Comparison of ENCODE assay signal across 14 cellular contexts in the genomic region with DNA sequence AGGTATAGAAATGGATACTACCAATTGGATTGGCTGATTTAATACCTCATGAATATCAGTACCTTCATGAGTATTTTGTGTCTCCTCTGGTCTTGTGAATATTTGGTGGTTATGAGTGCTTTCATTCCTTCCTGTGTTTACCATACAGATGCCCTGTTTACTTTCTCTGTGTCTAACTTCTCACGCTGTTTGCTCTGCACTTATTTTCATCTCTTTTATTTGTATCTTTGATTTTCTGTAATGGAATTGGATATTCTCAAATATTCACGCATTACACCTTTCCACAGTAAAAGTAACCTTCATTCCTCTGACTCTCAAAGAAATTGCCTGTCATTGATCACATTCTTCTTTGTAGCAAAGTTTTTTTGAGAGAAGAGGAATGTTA. TPM values are rescaled to one million over a fixed set of nuclear protein-coding genes. Genes with fewer than 3 reads are reported as not detected.
DNase-seq lines count a peak whose midpoint lies in the region; ATAC-seq, FAIRE-seq and TF ChIP-seq lines count a peak whose summit lies in the region.
"Had no signal": no experiment of that assay in that cellular context is flagged by ENCODE, and none has a peak within 500 bp of the region (broad histone marks: within the 10 kb centered on the region; RNA-seq: fewer than 3 reads in every experiment).

No MANE protein-coding gene starts in this region.

- H3K79me2 ChIP-seq in GM23248 (ENCODE audit: insufficient read depth): peaks cover 96% of the 10 kb centered on the region
- peaks cover 24% of the 10 kb centered on the region for H3K79me2 ChIP-seq in PC-3 (ENCODE audit: low read length)

- H3K27ac ChIP-seq in GM23248: peak overlapping the region; percentile 34
- no peak overlapping the region for H3K27ac ChIP-seq in PC-3 (ENCODE audit: low read length)
- peak overlapping the region; percentile 56 to 91 for H3K27ac ChIP-seq in small intestine (ENCODE audit: low read depth in 1 of 2, low read length in 1 of 2)
- H3K27ac ChIP-seq: foreskin keratinocyte had no signal

- DNase-seq in GM23248: no peak
- DNase-seq in PC-3: no peak
- no peak for DNase-seq in immature natural killer cell
- no peak for DNase-seq in small intestine
- no peak for DNase-seq in posterior cingulate gyrus
- no peak for DNase-seq in HPDE6-E6E7 (ENCODE audit: extremely low spot score)
- DNase-seq: activated CD4-positive, alpha-beta memory T cell treated with anti-CD3 and anti-CD28 coated beads for 36 hours; activated gamma-delta T cell treated with Interleukin-2 at 50 U/mL for 16 hours; foreskin keratinocyte; stimulated activated CD4-positive, alpha-beta T cell treated with anti-CD3 and anti-CD28 coated beads, Interleukin-4, amount 100 ng/mL, for 4 hours; T-helper 2 cell had no signal

- H3K9me2 ChIP-seq in GM23248 (ENCODE audit: insufficient read depth) (no peaks in the 10 kb centered on the region), PC-3 (replicated peaks; ENCODE audit: low read length) (no peaks in the 10 kb centered on the region)

- no peaks in the 10 kb centered on the region for H4K20me1 ChIP-seq in GM23248 (ENCODE audit: insufficient read depth)
- H4K20me1 ChIP-seq in PC-3 (ENCODE audit: low read length): no peaks in the 10 kb centered on the region

- no peaks in the 10 kb centered on the region for H3K9me3 Mint-ChIP-seq in immature natural killer cell
- H3K9me3 Mint-ChIP-seq: activated CD4-positive, alpha-beta memory T cell treated with anti-CD3 and anti-CD28 coated beads for 36 hours; stimulated activated naive CD8-positive, alpha-beta T cell treated with anti-CD3 and anti-CD28 coated beads, Interleukin-15, Interleukin-2, amounts not matched to agents 100 ng/mL and 50 ng/mL, for 24 hours had no signal

- H3K9me3 ChIP-seq in GM23248 (ENCODE audit: low read depth): no peaks in the 10 kb centered on the region
- H3K9me3 ChIP-seq in PC-3 (ENCODE audit: low read length): no peaks in the 10 kb centered on the region
- no peaks in the 10 kb centered on the region for H3K9me3 ChIP-seq in small intestine (ENCODE audit: control insufficient read depth, low read depth)
- H3K9me3 ChIP-seq: ovary had no signal

- H3K36me3 Mint-ChIP-seq in immature natural killer cell: peaks cover 0 to 7% (median 6%) of the 10 kb centered on the region in 3 donors

- H2AFZ ChIP-seq in GM23248 (no peak overlapping the region), PC-3 (ENCODE audit: low read length) (no peak overlapping the region)

- H3K4me3 ChIP-seq in GM23248 (no peak overlapping the region), PC-3 (ENCODE audit: low read length) (no peak overlapping the region), small intestine (ENCODE audit: low read depth in 1 of 2, low read length in 2 of 2) (peak overlapping the region in 1 of 2 donors; percentile 50)
- H3K4me3 ChIP-seq: ovary had no signal

- peaks cover 42 to 81% of the 10 kb centered on the region in 2 donors for H3K4me1 Mint-ChIP-seq in immature natural killer cell

- no peak for FAIRE-seq in small intestine (lab: Jason Lieb, UNC)

- no peaks in the 10 kb centered on the region for H3K27me3 Mint-ChIP-seq in immature natural killer cell (ENCODE audit: low read depth in 3 of 3)
- H3K27me3 Mint-ChIP-seq: activated CD4-positive, alpha-beta memory T cell treated with anti-CD3 and anti-CD28 coated beads for 36 hours; stimulated activated naive CD8-positive, alpha-beta T cell treated with anti-CD3 and anti-CD28 coated beads, Interleukin-15, Interleukin-2, amounts not matched to agents 100 ng/mL and 50 ng/mL, for 24 hours had no signal

- peak overlapping the region in 1 of 5 donors; percentile 59 for H3K4me3 Mint-ChIP-seq in immature natural killer cell
- H3K4me3 Mint-ChIP-seq: activated CD4-positive, alpha-beta memory T cell treated with anti-CD3 and anti-CD28 coated beads for 36 hours; stimulated activated naive CD8-positive, alpha-beta T cell treated with anti-CD3 and anti-CD28 coated beads, Interleukin-15, Interleukin-2, amounts not matched to agents 100 ng/mL and 50 ng/mL, for 24 hours had no signal

- no peak overlapping the region for H3K4me2 ChIP-seq in GM23248 (ENCODE audit: unreplicated experiment)
- H3K4me2 ChIP-seq in PC-3 (ENCODE audit: low read length): no peak overlapping the region

- H3F3A ChIP-seq in GM23248 (ENCODE audit: insufficient read depth): peaks cover 43% of the 10 kb centered on the region
- H3F3A ChIP-seq in PC-3 (ENCODE audit: low read length, unreplicated experiment): no peaks in the 10 kb centered on the region

- intact Hi-C loops in PC-3 (cut with micrococcal nuclease) (no loop called here), posterior cingulate gyrus (cut with DNase I) (no loop called here)

- no peaks in the 10 kb centered on the region for H3K27me3 ChIP-seq in GM23248 (replicated peaks; ENCODE audit: insufficient read depth)
- H3K27me3 ChIP-seq in PC-3 (ENCODE audit: low read length): no peaks in the 10 kb centered on the region
- H3K27me3 ChIP-seq in small intestine (ENCODE audit: control insufficient read depth in 2 of 2, insufficient read depth in 2 of 2, low read length in 2 of 2): no peaks in the 10 kb centered on the region
- H3K27me3 ChIP-seq: foreskin keratinocyte, ovary had no signal

- POLR2A ChIA-PET in PC-3 (lab: Charles Lee; ENCODE audit: unreplicated experiment): interaction anchor here (0.7 kb wide), 1 partner anchor 29 kb away, joined by 4 read pairs; no protein-coding TSS in a partner anchor

- CTCF ChIA-PET in PC-3 (lab: Charles Lee): no interaction called here

- H3K4me1 ChIP-seq in GM23248 (ENCODE audit: insufficient read depth) (peaks cover 64% of the 10 kb centered on the region), PC-3 (ENCODE audit: insufficient read depth, low read length) (peaks cover 19% of the 10 kb centered on the region), small intestine (ENCODE audit: control insufficient read depth in 2 of 2, insufficient read depth in 1 of 2, low read depth in 1 of 2, low read length in 1 of 2) (peaks cover 4 to 20% of the 10 kb centered on the region in 2 donors)

- H3K9ac ChIP-seq in GM23248 (peak overlapping the region; percentile 9; the same call in 1 of the 2 replicates), PC-3 (ENCODE audit: low read length) (no peak overlapping the region)

- H3K27ac Mint-ChIP-seq in immature natural killer cell: peak overlapping the region in 5 of 6 donors; percentile 19 to 75 (median 21)
- H3K27ac Mint-ChIP-seq: activated CD4-positive, alpha-beta memory T cell treated with anti-CD3 and anti-CD28 coated beads for 36 hours; stimulated activated naive CD8-positive, alpha-beta T cell treated with anti-CD3 and anti-CD28 coated beads, Interleukin-15, Interleukin-2, amounts not matched to agents 100 ng/mL and 50 ng/mL, for 24 hours had no signal

- H3K36me3 ChIP-seq in GM23248 (ENCODE audit: low read depth) (peaks cover 18% of the 10 kb centered on the region; the same call in 1 of the 2 replicates), PC-3 (ENCODE audit: low read depth, low read length) (peaks cover 3% of the 10 kb centered on the region; the same call in 1 of the 2 replicates), small intestine (ENCODE audit: control insufficient read depth in 2 of 2, insufficient read depth in 2 of 2, low read length in 2 of 2) (no peaks in the 10 kb centered on the region)
- H3K36me3 ChIP-seq: ovary had no signal

- no TSS peak for BruUV-seq in PC-3 (replicated peaks; lab: Mats Ljungman, UMichigan)

- WGBS in GM23248 (ENCODE audit: low coverage in 1 of 2, low lambda C conversion rate in 2 of 2, missing lambda C conversion rate in 2 of 2), 2 experiments: 99 to 100% methylated on average over 2 of the region's 2 CpGs
- 16 to 49% (median 29%) methylated on average over 2 of the region's 2 CpGs for WGBS in small intestine, 3 donors

- in situ Hi-C loops in GM23248 (cut with MboI): no loop called here

- no peak for TF ChIP-seq CTCF in PC-3 (conservative IDR thresholded peaks at IDR 0.05; ENCODE audit: low read depth, low read length)

- ATAC-seq in PC-3 (peak; percentile 58), SK-N-SH treated with all-trans-retinoic acid at 6 μM for 48 hours (no peak)
- ATAC-seq: foreskin keratinocyte had no signal

TF ChIP-seq in SK-N-SH treated with all-trans-retinoic acid at 6 μM for 48 hours, 23 proteins besides CTCF, POLR2A, EP300 and RAD21 (continues in another document):
- TF ChIP-seq ARNTL (CRISPR knock-in tag; IDR thresholded peaks at IDR 0.05; ENCODE audit: borderline replicate concordance, low read depth) (no peak), GLIS3 (CRISPR knock-in tag; IDR thresholded peaks at IDR 0.05) (no peak), ZFP30 (CRISPR knock-in tag; IDR thresholded peaks at IDR 0.05) (no peak), ZNF8 (CRISPR knock-in tag; IDR thresholded peaks at IDR 0.05) (no peak), CSRNP3 (CRISPR knock-in tag; IDR thresholded peaks at IDR 0.05) (no peak), TOX (CRISPR knock-in tag; IDR thresholded peaks at IDR 0.05; ENCODE audit: borderline replicate concordance) (no peak), SNAI2 (CRISPR knock-in tag; IDR thresholded peaks at IDR 0.05) (no peak)

RNA-seq across cellular contexts. Expression of gene CNST, which starts 16.8 kb away (rescaled TPM):
- total RNA-seq in GM23248 (2014; rRNA removed; shearing (Covaris generic)): 41.7 and 44.5 TPM in 2 replicates
- polyA plus RNA-seq in GM23248 (2016; fragmentation: Nextera tagmentation; extraction: Ambion mirVana): 33.5 and 35.0 TPM in 2 replicates
- total RNA-seq in PC-3 (2014; rRNA removed): 13.5 and 15.0 TPM in 2 replicates
- 10 to 100 TPM; 21.8 to 30.0 (median 24.1) TPM for polyA plus RNA-seq in immature natural killer cell
- polyA plus RNA-seq in small intestine: 10 to 100 TPM in 2 of 3 donors, 1 to 10 TPM in 1; 9.6 to 22.6 (median 10.3) TPM

RNA-seq across cellular contexts. Expression of gene TFB2M, which starts 17.0 kb away (rescaled TPM):
- 20.6 and 28.8 TPM in 2 replicates for total RNA-seq in GM23248 (2014; rRNA removed; shearing (Covaris generic))
- 32.0 and 32.1 TPM in 2 replicates for polyA plus RNA-seq in GM23248 (2016; fragmentation: Nextera tagmentation; extraction: Ambion mirVana)
- 30.7 and 47.0 TPM in 2 replicates for total RNA-seq in PC-3 (2014; rRNA removed)
- 10 to 100 TPM; 15.0 to 17.9 (median 15.6) TPM for polyA plus RNA-seq in immature natural killer cell
- 10 to 100 TPM in 1 of 3 donors, 1 to 10 TPM in 2; 7.8 to 12.9 (median 7.8) TPM for polyA plus RNA-seq in small intestine
